Comparison of ENCODE assay signal across 14 cellular contexts in the genomic region with DNA sequence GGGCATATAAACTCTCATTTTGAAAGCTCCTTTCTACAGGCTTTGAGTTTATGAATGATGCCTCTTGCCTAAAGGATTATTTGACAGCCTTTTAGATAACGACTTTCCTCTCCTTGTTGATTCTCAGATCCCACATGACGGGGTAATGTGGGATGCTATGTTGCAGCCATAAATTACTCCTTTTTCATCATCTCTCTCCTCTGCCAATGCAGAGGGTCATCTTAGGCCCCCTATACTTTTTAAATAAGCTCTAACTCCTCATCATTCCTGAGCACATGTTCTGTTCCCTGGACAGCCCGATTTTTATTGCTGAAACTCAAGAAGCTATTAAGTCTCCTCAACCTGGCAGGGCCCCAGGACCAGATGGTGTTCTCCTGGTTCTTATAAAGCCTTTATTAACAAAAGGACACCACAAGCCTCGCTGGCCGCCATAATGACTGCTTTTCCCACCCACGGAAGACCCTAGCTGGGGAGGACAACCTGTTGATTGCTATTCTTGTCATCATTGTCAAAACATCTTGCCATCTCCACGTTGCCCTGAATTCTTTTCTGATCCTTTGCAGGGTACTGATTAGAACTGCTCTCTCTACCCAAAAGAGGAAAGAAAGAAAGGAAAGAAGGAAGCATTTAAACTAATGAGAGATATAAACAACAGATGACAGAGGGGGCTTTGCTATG.
"Had no signal": no experiment of that assay in that cellular context is flagged by ENCODE, and none has a peak within 500 bp of the region (broad histone marks: within the 10 kb centered on the region; RNA-seq: fewer than 3 reads in every experiment).

No MANE protein-coding gene starts in this region.

- H3K27me3 ChIP-seq: body of pancreas, testis had no signal

- H3K9me3 ChIP-seq: body of pancreas, testis had no signal

- ATAC-seq: body of pancreas; left lobe of liver; natural killer cell treated with Interleukin-12 subunit alpha and Interleukin-12 subunit beta and Interleukin-15 and Interleukin-18, amount 100 ng/mL, for 72 hours; stimulated activated naive CD8-positive, alpha-beta T cell treated with anti-CD3 and anti-CD28 coated beads, Interleukin-15, amount 100 ng/mL, for 72 hours had no signal

- DNase-seq: activated CD4-positive, alpha-beta T cell treated with anti-CD3 and anti-CD28 coated beads, Interleukin-2, amount 10 ng/mL, durations not matched to agents 7 days and 5 days; activated CD4-positive, CD25-positive, alpha-beta regulatory T cell; activated naive CD4-positive, alpha-beta T cell treated with anti-CD3 and anti-CD28 coated beads, Interleukin-2, amount 50 U/mL, for 16 hours; amniotic stem cell; body of pancreas; cerebellar nuclear complex; endodermal cell; erythroblast; stimulated activated CD4-positive, alpha-beta T cell treated with anti-CD3 and anti-CD28 coated beads, Interleukin-15, amount 100 ng/mL, for 24 hours; stimulated activated CD4-positive, alpha-beta T cell treated with anti-CD3 and anti-CD28 coated beads, Interleukin-4, amount 100 ng/mL, for 24 hours; stimulated activated naive CD8-positive, alpha-beta T cell treated with anti-CD3 and anti-CD28 coated beads, Interleukin-15, amount 100 ng/mL, for 72 hours; testis had no signal

- H3K4me1 ChIP-seq: body of pancreas, testis had no signal

- H3K27ac ChIP-seq: body of pancreas, testis had no signal

- H3K4me3 ChIP-seq: body of pancreas, testis had no signal
